Comparison of ENCODE assay signal across 27 cellular contexts in genomic region chr5:84680908-84681307, GRCh38.
DNase-seq lines count a peak whose midpoint lies in the region; ATAC-seq, FAIRE-seq and TF ChIP-seq lines count a peak whose summit lies in the region.
"Had no signal": no experiment of that assay in that cellular context is flagged by ENCODE, and none has a peak within 500 bp of the region (broad histone marks: within the 10 kb centered on the region; RNA-seq: fewer than 3 reads in every experiment).

No MANE protein-coding gene starts in this region.

- DNase-seq in A549 (ENCODE audit: low read depth in 1 of 2, low spot score in 1 of 2), result no peak
- DNase-seq in M059J (ENCODE audit: low read depth), result peak; percentile 16
- DNase-seq in dedifferentiated amniotic fluid mesenchymal stem cell (ENCODE audit: extremely low spot score), result peak; percentile 3
- DNase-seq in epithelial cell of esophagus (ENCODE audit: low read depth), result peak; percentile 4
- DNase-seq in NCI-H1092 (lab: John Stamatoyannopoulos, UW), result no peak
- DNase-seq in suprapubic skin (ENCODE audit: low spot score in 2 of 2), result no peak
- DNase-seq in stimulated activated CD4-positive, alpha-beta T cell treated with anti-CD3 and anti-CD28 coated beads, Interleukin-15, amount 100 ng/mL, for 24 hours, result no peak
- DNase-seq: ACHN; BE2C; C1 segment of cervical spinal cord; CD4-positive, alpha-beta memory T cell; CD4-positive, CD25-positive, alpha-beta regulatory T cell; CD8-positive, alpha-beta memory T cell; COR-L47; DMS 273 treated with DMSO at 0.1 percent for 48 hours; DMS153; DMS53; DMS79; DND-41; EL; GDM1 had no signal

- H3K27ac ChIP-seq in A549 (no peak overlapping the region), suprapubic skin (no peak overlapping the region)
- H3K27ac ChIP-seq: 22Rv1, BLaER1 had no signal

- H3K27me3 ChIP-seq in suprapubic skin, result no peaks in the 10 kb centered on the region
- H3K27me3 ChIP-seq: BE2C, BLaER1 had no signal

- H3K4me1 ChIP-seq in A549 (no peaks in the 10 kb centered on the region), suprapubic skin (no peaks in the 10 kb centered on the region)
- H3K4me1 ChIP-seq: BLaER1 had no signal

- H3K36me3 ChIP-seq in suprapubic skin, result no peaks in the 10 kb centered on the region
- H3K36me3 ChIP-seq: BE2C, BLaER1 had no signal

- CTCF ChIA-PET in A549 (lab: Yijun Ruan, JAX), result no interaction called here

- no peak for ATAC-seq in A549
- ATAC-seq in HG03159 (IDR thresholded peaks at IDR 0.05; ENCODE audit: unreplicated experiment), result no peak
- ATAC-seq: GM12878 had no signal

- TF ChIP-seq POLR2A in A549 (IDR thresholded peaks at IDR 0.05; ENCODE audit: low read length) (no peak), suprapubic skin (IDR thresholded peaks at IDR 0.05) (no peak)

- POLR2A ChIA-PET in A549 (lab: Yijun Ruan, JAX), result no interaction called here

- no peak for TF ChIP-seq RAD21 in A549 (conservative IDR thresholded peaks at IDR 0.05 in 1 of 2, IDR thresholded peaks at IDR 0.05 in 1 of 2)

- H3K9me3 ChIP-seq in A549 (no peaks in the 10 kb centered on the region), suprapubic skin (no peaks in the 10 kb centered on the region)
- H3K9me3 ChIP-seq: BE2C, BLaER1 had no signal

- TF ChIP-seq CTCF in A549 (IDR thresholded peaks at IDR 0.05) (no peak), epithelial cell of esophagus (IDR thresholded peaks at IDR 0.05; ENCODE audit: insufficient read depth, low read depth, low read length, missing control alignments) (no peak), suprapubic skin (IDR thresholded peaks at IDR 0.05) (no peak)

- H3K4me3 ChIP-seq in A549, result no peak overlapping the region
- H3K4me3 ChIP-seq in epithelial cell of esophagus (ENCODE audit: low read length), result no peak overlapping the region
- no peak overlapping the region for H3K4me3 ChIP-seq in suprapubic skin
- H3K4me3 ChIP-seq: BLaER1, GM12878 had no signal

- no peak for TF ChIP-seq EP300 in A549 (IDR thresholded peaks at IDR 0.05)
- TF ChIP-seq EP300 in suprapubic skin (IDR thresholded peaks at IDR 0.05), result no peak

- no peak overlapping the region for H3K4me2 ChIP-seq in A549
- H3K4me2 ChIP-seq: BLaER1 had no signal

- no peak for FAIRE-seq in A549 (lab: Jason Lieb, UNC)
- FAIRE-seq: GM12878, GM12892, GM18507 had no signal

TF ChIP-seq in A549, 52 proteins besides CTCF, POLR2A, EP300 and RAD21:
- no peak for TF ChIP-seq FOSL2 (IDR thresholded peaks at IDR 0.05)
- TF ChIP-seq FOSL2 (CRISPR knock-in tag; IDR thresholded peaks at IDR 0.05), result 0 out of 2 replicates have a peak, but pooled peaks have one; percentile 12
- TF ChIP-seq SREBF2 (IDR thresholded peaks at IDR 0.05), result no peak
- no peak for TF ChIP-seq POLR2AphosphoS2 (conservative IDR thresholded peaks at IDR 0.05; ENCODE audit: low read length)

Comparison
In these comparisons a context has a peak if more than half of its experiments do, and no peak if none do; other contexts are left out.
1. DNase-seq: peak in M059J (single experiment), dedifferentiated amniotic fluid mesenchymal stem cell (single experiment) and epithelial cell of esophagus (single experiment); none in A549 (0 of 2), NCI-H1092 (single experiment), suprapubic skin (0 of 2) and stimulated activated CD4-positive, alpha-beta T cell treated with anti-CD3 and anti-CD28 coated beads, Interleukin-15, amount 100 ng/mL, for 24 hours (single experiment).